8 cellular contexts compared by ENCODE assay signal in genomic region chr6:36442671-36443497, GRCh38. TPM values are rescaled to one million over a fixed set of nuclear protein-coding genes. Genes with fewer than 3 reads are reported as not detected.
DNase-seq lines count a peak whose midpoint lies in the region; ATAC-seq and TF ChIP-seq lines count a peak whose summit lies in the region.

TSS of gene KCTD20 (plus strand) at chr6:36443000. CDS start at chr6:36470098, 27,098 bp downstream.
TSS of gene PXT1 (minus strand) at chr6:36442854. CDS start at chr6:36426082, 16,772 bp downstream.

- H3K4me1 Mint-ChIP-seq in central memory CD8-positive, alpha-beta T cell, result peaks cover 37% of the 10 kb centered on the region

- peak within 1 kb of the TSS; percentile 95 for H3K27ac Mint-ChIP-seq in central memory CD8-positive, alpha-beta T cell (ENCODE audit: low read depth)

- peaks cover 18% of the 10 kb centered on the region for H3K36me3 Mint-ChIP-seq in central memory CD8-positive, alpha-beta T cell (ENCODE audit: insufficient read depth)

- H3K36me3 ChIP-seq in kidney epithelial cell (ENCODE audit: control insufficient read depth, insufficient read depth, low read length), result no peaks in the 10 kb centered on the region

- peak within 1 kb of the TSS; percentile 85 for H3K4me3 ChIP-seq in AG10803 (ENCODE audit: low read length)
- peak within 1 kb of the TSS; percentile 67 for H3K4me3 ChIP-seq in kidney epithelial cell (ENCODE audit: low read depth, low read length)

- H3K27me3 Mint-ChIP-seq in central memory CD8-positive, alpha-beta T cell, result no peaks in the 10 kb centered on the region

- no peaks in the 10 kb centered on the region for H3K27me3 ChIP-seq in kidney epithelial cell (ENCODE audit: control insufficient read depth, insufficient read depth, low read length)

- no peak for TF ChIP-seq CTCF in AG10803 (conservative IDR thresholded peaks at IDR 0.05; ENCODE audit: low read length)
- TF ChIP-seq CTCF in kidney epithelial cell (IDR thresholded peaks at IDR 0.05; ENCODE audit: insufficient read depth, low read length, poor library complexity, severe bottlenecking), result no peak

- DNase-seq in AG10803 (ENCODE audit: low read depth) (peak; percentile 80), NCI-H345 (lab: John Stamatoyannopoulos, UW) (peak; percentile 86), kidney epithelial cell (ENCODE audit: low read depth) (peak; percentile 44)
- peak; percentile 86 for DNase-seq in activated CD4-positive, CD25-positive, alpha-beta regulatory T cell treated with anti-CD3 and anti-CD28 coated beads, Interleukin-2, amount 50 U/mL, for 72 hours
- DNase-seq in central memory CD8-positive, alpha-beta T cell (ENCODE audit: low spot score in 2 of 2), result peak; percentile 63 to 77
- peak; percentile 69 to 79 for DNase-seq in stimulated activated CD4-positive, alpha-beta T cell treated with anti-CD3 and anti-CD28 coated beads, Interleukin-15, amount 100 ng/mL, for 1 hour (ENCODE audit: low read depth in 1 of 2, low spot score in 1 of 2)

- ATAC-seq in GM19025 (IDR thresholded peaks at IDR 0.05; ENCODE audit: low read depth, unreplicated experiment), result peak; percentile 88
- ATAC-seq in HG03175 (IDR thresholded peaks at IDR 0.05; ENCODE audit: unreplicated experiment), result peak; percentile 91
- ATAC-seq in central memory CD8-positive, alpha-beta T cell (replicated peaks; ENCODE audit: extremely low read depth, poor library complexity, severe bottlenecking), result peak; percentile 79

- peak within 1 kb of the TSS; percentile 91 for H3K4me3 Mint-ChIP-seq in central memory CD8-positive, alpha-beta T cell

- no peaks in the 10 kb centered on the region for H3K9me3 Mint-ChIP-seq in central memory CD8-positive, alpha-beta T cell

RNA-seq across cellular contexts. Expression of gene KCTD20, which starts in this region (rescaled TPM):
- 51.6 and 55.2 TPM in 2 replicates for total RNA-seq in kidney epithelial cell

RNA-seq across cellular contexts. Expression of gene PXT1, which starts in this region (rescaled TPM):
- not detected in 2 replicates for total RNA-seq in kidney epithelial cell

Comparison
In these comparisons a context has a peak if more than half of its experiments do, and no peak if none do; other contexts are left out.
1. Peak in every context shown above with its lines: DNase-seq, ATAC-seq and H3K4me3 ChIP-seq.